ENCODE assay signal across 8 cellular contexts in genomic region chr4:22410645-22411247, GRCh38.
A peak's percentile ranks its signal among the peaks of the same experiment; 100 is the strongest.
DNase-seq lines count a peak whose midpoint lies in the region; FAIRE-seq and TF ChIP-seq lines count a peak whose summit lies in the region.

No MANE protein-coding gene starts in this region.

- H3K27ac ChIP-seq in WERI-Rb-1, result no peak overlapping the region

- FAIRE-seq in TTC549 (lab: Jason Lieb, UNC), result peak; percentile 97

- DNase-seq in AG09309 (ENCODE audit: low read depth) (no peak), H7 (peak; percentile 2), kidney tubule cell (ENCODE audit: low spot score) (peak; percentile 30), WERI-Rb-1 (no peak), middle frontal gyrus (ENCODE audit: extremely low spot score, low spot score) (no peak), SHP77 (lab: John Stamatoyannopoulos, UW) (no peak)
- no peak for DNase-seq in activated T-cell treated with anti-CD3 and anti-CD28 coated beads, Interleukin-2, amount 50 U/mL, for 1 hour

- H3K27me3 ChIP-seq in H7 (ENCODE audit: control insufficient read depth, insufficient read depth, low read length), result no peaks in the 10 kb centered on the region
- no peaks in the 10 kb centered on the region for H3K27me3 ChIP-seq in WERI-Rb-1 (ENCODE audit: insufficient read depth, low read depth, severe bottlenecking)

- H3K36me3 ChIP-seq in H7 (replicated peaks; ENCODE audit: control insufficient read depth, insufficient read depth, low read length) (no peaks in the 10 kb centered on the region; the same call in none of the 2 replicates), WERI-Rb-1 (peaks cover 18% of the 10 kb centered on the region)

- no peak overlapping the region for H3K4me3 ChIP-seq in AG09309 (ENCODE audit: control insufficient read depth, low read depth, low read length)
- H3K4me3 ChIP-seq in H7 (ENCODE audit: insufficient read depth, low read depth, low read length), result no peak overlapping the region
- H3K4me3 ChIP-seq in WERI-Rb-1 (ENCODE audit: low read depth, low read length), result no peak overlapping the region

- no peaks in the 10 kb centered on the region for H3K9me3 ChIP-seq in WERI-Rb-1 (ENCODE audit: severe bottlenecking)

- peak; percentile 35 for TF ChIP-seq CTCF in AG09309 (IDR thresholded peaks at IDR 0.05; ENCODE audit: control insufficient read depth, insufficient read depth, low read depth, low read length, missing control alignments)
- no peak for TF ChIP-seq CTCF in WERI-Rb-1 (IDR thresholded peaks at IDR 0.05; ENCODE audit: low read depth, low read length)

Comparison
In these comparisons a context has a peak if more than half of its experiments do, and no peak if none do; other contexts are left out.
1. DNase-seq: peak in H7 (single experiment) and kidney tubule cell (single experiment); none in AG09309 (single experiment), WERI-Rb-1 (single experiment), middle frontal gyrus (single experiment), activated T-cell treated with anti-CD3 and anti-CD28 coated beads, Interleukin-2, amount 50 U/mL, for 1 hour (single experiment) and SHP77 (0 of 2).